Comparison of ENCODE assay signal across 8 cellular contexts in the genomic region with DNA sequence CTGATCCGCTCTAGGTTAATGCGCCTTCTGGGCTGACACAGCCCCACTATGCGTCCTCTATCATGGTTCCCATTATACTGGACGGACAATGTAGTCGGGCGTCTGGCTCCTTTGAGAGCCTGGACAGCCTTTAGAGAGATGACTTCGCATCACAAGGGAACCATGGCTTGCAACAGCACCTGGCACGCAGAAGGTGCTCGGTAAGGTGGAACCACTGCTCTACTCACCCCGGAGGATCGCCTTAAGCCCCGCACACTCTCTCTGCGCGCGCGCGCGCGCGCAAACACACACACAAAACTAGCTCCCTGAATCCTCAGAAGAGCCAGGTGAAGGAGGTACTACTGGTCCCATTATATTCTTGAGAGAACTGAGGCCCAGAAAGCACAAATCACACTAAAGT. TPM values are rescaled to one million over a fixed set of nuclear protein-coding genes. Genes with fewer than 3 reads are reported as not detected.
DNase-seq lines count a peak whose midpoint lies in the region; ATAC-seq, FAIRE-seq and TF ChIP-seq lines count a peak whose summit lies in the region.

No MANE protein-coding gene starts in this region.

- peaks cover 0 to 10% (median 0%) of the 10 kb centered on the region in 4 donors for H3K36me3 ChIP-seq in sigmoid colon

- TF ChIP-seq POLR2A in H54 (IDR thresholded peaks at IDR 0.05; ENCODE audit: low read depth, low read length) (0 out of 2 replicates have a peak, but pooled peaks have one; percentile 12), sigmoid colon (IDR thresholded peaks at IDR 0.05) (no peak)

- H3K27me3 Mint-ChIP-seq in T-cell = no peaks in the 10 kb centered on the region

- H3K9me3 ChIP-seq in sigmoid colon = no peaks in the 10 kb centered on the region

- H3K27ac Mint-ChIP-seq in T-cell = peak overlapping the region; percentile 88 to 89

- peak overlapping the region; percentile 81 to 91 (median 84) for H3K27ac ChIP-seq in sigmoid colon

- H3K36me3 Mint-ChIP-seq in T-cell = no peaks in the 10 kb centered on the region

- H3K9me3 Mint-ChIP-seq in T-cell = no peaks in the 10 kb centered on the region

- POLR2A ChIA-PET in T-cell (lab: Charles Lee) = interaction anchor here (0.5 to 1.3 kb wide), 7 partner anchors 9 to 869 kb away, joined by 3 to 8 read pairs (median 3); partner anchors contain the start of gene TARBP2 (in 1 of the 2)

- H3K27me3 ChIP-seq in sigmoid colon = no peaks in the 10 kb centered on the region

- H3K4me1 Mint-ChIP-seq in T-cell = peaks cover 27 to 36% (median 27%) of the 10 kb centered on the region in 3 donors

- H3K4me1 ChIP-seq in sigmoid colon = peaks cover 0 to 28% (median 22%) of the 10 kb centered on the region in 4 donors

- H3K4me3 ChIP-seq in fibroblast of villous mesenchyme (ENCODE audit: low read depth, low read length) = peak overlapping the region; percentile 59
- H3K4me3 ChIP-seq in sigmoid colon = peak overlapping the region; percentile 45 to 74 (median 64)

- no peak for TF ChIP-seq EP300 in sigmoid colon (IDR thresholded peaks at IDR 0.05)

- FAIRE-seq in H54 (lab: Jason Lieb, UNC) = no peak

- TF ChIP-seq CTCF in fibroblast of villous mesenchyme (IDR thresholded peaks at IDR 0.05; ENCODE audit: insufficient read depth, low read depth, low read length) (no peak), sigmoid colon (IDR thresholded peaks at IDR 0.05) (no peak), omental fat pad (IDR thresholded peaks at IDR 0.05) (no peak)

- WGBS in sigmoid colon, 2 donors = 66 to 83% methylated on average over 20 of the region's 20 CpGs

- ATAC-seq in T-cell (replicated peaks in 1 of 4) = peak in 1 of 4 experiments; percentile 15
- ATAC-seq in GM18867 (IDR thresholded peaks at IDR 0.05; ENCODE audit: unreplicated experiment) = no peak
- no peak for ATAC-seq in omental fat pad (ENCODE audit: low FRiP score)
- no peak for ATAC-seq in GM19328 (IDR thresholded peaks at IDR 0.05; ENCODE audit: unreplicated experiment)
- no peak for ATAC-seq in HG02759 (IDR thresholded peaks at IDR 0.05; ENCODE audit: unreplicated experiment)

- no peak for DNase-seq in H54 (ENCODE audit: insufficient read length, low spot score)
- DNase-seq in T-cell = no peak
- no peak for DNase-seq in fibroblast of villous mesenchyme (ENCODE audit: low read depth)
- peak; percentile 67 for DNase-seq in sigmoid colon
- no peak for DNase-seq in omental fat pad (ENCODE audit: low spot score)

- intact Hi-C loops in sigmoid colon (cut with DNase I) = loop anchor here (5.0 kb wide), 1 partner anchor 40 kb away; the partner anchor contains the start of gene PCBP2

- peak overlapping the region; percentile 87 to 95 (median 94) for H3K4me3 Mint-ChIP-seq in T-cell

- CTCF ChIA-PET in T-cell (lab: Charles Lee) = interaction anchor here (0.6 to 1.9 kb wide), 10 partner anchors 9 to 390 kb away, joined by 3 to 7 read pairs (median 4); partner anchors contain the start of genes AAAS (in 1 of the 2), SP1 (in 1 of the 2) and TARBP2 (in 1 of the 2)

RNA-seq across cellular contexts. Expression of gene MAP3K12, which starts 7.1 kb away (rescaled TPM):
- total RNA-seq in T-cell (10 to 100 TPM; 21.4 to 29.9 (median 25.9) TPM), fibroblast of villous mesenchyme (35.8 and 41.0 TPM in 2 replicates), sigmoid colon (10 to 100 TPM; 18.5 to 27.4 (median 25.0) TPM), omental fat pad (10 to 100 TPM in 3 of 4 donors, 1 to 10 TPM in 1; 5.5 to 35.9 (median 17.1) TPM)
- polyA plus RNA-seq in sigmoid colon = 10 to 100 TPM in 1 of 3 donors, 1 to 10 TPM in 2; 1.6 to 10.1 (median 4.8) TPM

RNA-seq across cellular contexts. Expression of gene TARBP2, which starts 8.9 kb away (rescaled TPM):
- total RNA-seq in T-cell = 10 to 100 TPM; 31.4 to 44.7 (median 39.1) TPM
- 47.4 and 54.8 TPM in 2 replicates for total RNA-seq in fibroblast of villous mesenchyme
- 10 to 100 TPM; 16.1 to 29.9 (median 19.4) TPM for total RNA-seq in sigmoid colon
- 10 to 100 TPM; 16.2 to 29.4 (median 19.7) TPM for polyA plus RNA-seq in sigmoid colon
- total RNA-seq in omental fat pad = 10 to 100 TPM; 19.6 to 26.0 (median 22.3) TPM

RNA-seq across cellular contexts. Expression of gene NPFF, which starts 15.1 kb away (rescaled TPM):
- total RNA-seq in T-cell = not detected
- total RNA-seq in fibroblast of villous mesenchyme = not detected in 2 replicates
- not detected for total RNA-seq in sigmoid colon
- not detected for polyA plus RNA-seq in sigmoid colon
- not detected for total RNA-seq in omental fat pad

RNA-seq across cellular contexts. Expression of gene PCBP2, which starts 40.3 kb away (rescaled TPM):
- total RNA-seq in T-cell (1,000 to 10,000 TPM in 2 of 5 donors, 100 to 1,000 TPM in 3; 707 to 1,066 (median 764) TPM), fibroblast of villous mesenchyme (193 and 237 TPM in 2 replicates), sigmoid colon (100 to 1,000 TPM; 397 to 661 (median 417) TPM), omental fat pad (100 to 1,000 TPM; 498 to 666 (median 531) TPM)
- polyA plus RNA-seq in sigmoid colon = 100 to 1,000 TPM; 333 to 455 (median 401) TPM

RNA-seq across cellular contexts. Expression of gene PRR13, which starts 50.7 kb away (rescaled TPM):
- total RNA-seq in T-cell (100 to 1,000 TPM; 175 to 215 (median 187) TPM), fibroblast of villous mesenchyme (60.0 and 64.4 TPM in 2 replicates), sigmoid colon (10 to 100 TPM; 46.7 to 68.1 (median 55.1) TPM), omental fat pad (10 to 100 TPM; 42.9 to 72.6 (median 60.4) TPM)
- polyA plus RNA-seq in sigmoid colon = 100 to 1,000 TPM; 521 to 955 (median 870) TPM
